Comparison of ENCODE assay signal across 11 cellular contexts in the genomic region with DNA sequence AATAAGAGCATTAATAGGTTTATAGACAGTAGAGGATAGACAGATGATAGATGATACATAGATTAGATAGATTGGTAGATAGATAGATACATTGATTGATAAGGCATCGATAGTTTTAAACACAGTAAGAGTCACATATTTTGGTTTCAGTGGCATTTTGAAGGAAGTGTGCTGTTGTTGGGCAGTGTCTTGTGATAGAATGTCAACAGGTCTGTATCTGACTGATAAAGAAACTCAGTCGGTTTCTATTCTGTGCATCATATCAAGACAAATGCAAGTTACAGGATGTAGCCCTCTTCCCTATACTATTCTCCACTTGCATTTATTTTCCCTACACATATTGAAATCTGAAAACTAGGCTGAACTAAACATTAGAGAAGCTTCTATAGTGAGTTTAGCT.
DNase-seq lines count a peak whose midpoint lies in the region; ATAC-seq and TF ChIP-seq lines count a peak whose summit lies in the region.
"Had no signal": no experiment of that assay in that cellular context is flagged by ENCODE, and none has a peak within 500 bp of the region (broad histone marks: within the 10 kb centered on the region; RNA-seq: fewer than 3 reads in every experiment).

No MANE protein-coding gene starts in this region.

- H3K9me3 ChIP-seq in OCI-LY3 (ENCODE audit: insufficient read depth, low read length) = no peaks in the 10 kb centered on the region
- H3K9me3 ChIP-seq: thoracic aorta had no signal

- no peaks in the 10 kb centered on the region for H3K79me2 ChIP-seq in OCI-LY3 (ENCODE audit: low read length)

- peaks cover 5% of the 10 kb centered on the region; the same call in 1 of the 2 replicates for H4K20me1 ChIP-seq in OCI-LY3 (ENCODE audit: insufficient read depth, low read length)

- H3K27me3 ChIP-seq in OCI-LY3 (ENCODE audit: low read depth, low read length) = peaks cover 22% of the 10 kb centered on the region

- no peak overlapping the region for H3K27ac ChIP-seq in OCI-LY3 (ENCODE audit: low read length)
- H3K27ac ChIP-seq: thoracic aorta had no signal

- H3K4me3 ChIP-seq in OCI-LY3 (ENCODE audit: low read length) = peak overlapping the region; percentile 20; the same call in 1 of the 2 replicates
- H3K4me3 ChIP-seq: thoracic aorta had no signal

- ATAC-seq in GM18511 (IDR thresholded peaks at IDR 0.05; ENCODE audit: unreplicated experiment) (peak; percentile 52), GM21360 (IDR thresholded peaks at IDR 0.05; ENCODE audit: unreplicated experiment) (peak; percentile 59), HG02973 (IDR thresholded peaks at IDR 0.05; ENCODE audit: unreplicated experiment) (peak; percentile 56), left cardiac atrium (no peak)
- ATAC-seq: left lobe of liver had no signal

- no peak overlapping the region for H3K9ac ChIP-seq in OCI-LY3 (ENCODE audit: low read length)

- H3K36me3 ChIP-seq in OCI-LY3 (replicated peaks; ENCODE audit: low read depth, low read length) = no peaks in the 10 kb centered on the region
- H3K36me3 ChIP-seq: thoracic aorta had no signal

- no peak for DNase-seq in H4 (ENCODE audit: low spot score)
- no peak for DNase-seq in dedifferentiated amniotic fluid mesenchymal stem cell (ENCODE audit: extremely low spot score)
- no peak for DNase-seq in NCI-H2196 (lab: John Stamatoyannopoulos, UW; ENCODE audit: unreplicated experiment)
- DNase-seq in left cardiac atrium = no peak
- DNase-seq: CD4-positive, CD25-positive, alpha-beta regulatory T cell had no signal

- no peak for TF ChIP-seq CTCF in OCI-LY3 (IDR thresholded peaks at IDR 0.05; ENCODE audit: low read depth, low read length)

- peaks cover 78% of the 10 kb centered on the region for H3K4me1 ChIP-seq in OCI-LY3 (ENCODE audit: low read length)

- intact Hi-C loops in left cardiac atrium (cut with DNase I) = no loop called here

- peak overlapping the region; percentile 78 for H3K4me2 ChIP-seq in OCI-LY3 (ENCODE audit: low read length)

- no peak overlapping the region for H2AFZ ChIP-seq in OCI-LY3 (ENCODE audit: low read depth, low read length)

Comparison
In these comparisons a context has a peak if more than half of its experiments do, and no peak if none do; other contexts are left out.
1. ATAC-seq: peak in GM18511 (single experiment), GM21360 (single experiment) and HG02973 (single experiment); none in left cardiac atrium (0 of 2).